Comparison of ENCODE assay signal across 24 cellular contexts in the genomic region with DNA sequence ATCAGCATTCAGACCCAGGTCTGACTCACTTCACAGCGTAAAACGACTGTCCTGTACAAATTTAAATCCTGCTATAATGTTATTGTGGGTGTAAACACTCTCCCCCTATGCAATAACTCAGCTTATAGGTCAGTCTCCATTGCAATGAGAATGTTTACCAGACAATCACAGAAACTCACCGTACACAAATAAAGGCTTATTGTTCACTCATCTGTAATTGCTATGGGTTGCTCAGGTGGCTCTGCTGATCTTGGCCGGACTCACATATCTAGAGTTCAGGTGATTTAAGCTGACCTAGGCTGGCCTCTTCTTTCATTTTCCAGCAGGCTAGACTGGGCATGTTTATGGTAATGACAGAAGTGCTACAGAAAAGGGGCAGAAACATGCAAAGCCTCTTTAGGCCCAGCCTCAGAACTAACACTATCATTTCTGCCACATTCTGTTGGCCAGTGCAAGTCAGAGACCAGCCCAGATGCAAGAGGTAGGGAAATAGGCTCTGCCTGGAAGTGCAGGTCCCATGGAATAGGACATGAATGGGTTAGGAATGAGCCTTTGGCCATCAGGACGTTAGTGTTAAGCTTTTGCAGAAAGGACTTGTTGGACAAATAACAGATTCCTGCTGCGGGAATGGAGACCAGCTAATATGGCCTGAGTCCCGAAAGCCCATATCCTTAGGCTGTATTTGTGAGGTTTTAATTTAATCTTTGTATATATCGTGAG. TPM values are rescaled to one million over a fixed set of nuclear protein-coding genes. Genes with fewer than 3 reads are reported as not detected.
DNase-seq lines count a peak whose midpoint lies in the region; ATAC-seq, FAIRE-seq and TF ChIP-seq lines count a peak whose summit lies in the region.
"Had no signal": no experiment of that assay in that cellular context is flagged by ENCODE, and none has a peak within 500 bp of the region (broad histone marks: within the 10 kb centered on the region; RNA-seq: fewer than 3 reads in every experiment).

No MANE protein-coding gene starts in this region.

- H3K4me2 ChIP-seq in K562 (ENCODE audit: insufficient read depth, low read length): no peak overlapping the region
- no peak overlapping the region for H3K4me2 ChIP-seq in neuronal stem cell (ENCODE audit: insufficient read depth, low read length, poor library complexity, severe bottlenecking)
- no peak overlapping the region for H3K4me2 ChIP-seq in osteoblast (ENCODE audit: insufficient read depth, low read length)
- H3K4me2 ChIP-seq: A549 had no signal

- POLR2A ChIA-PET in K562 (lab: Yijun Ruan, JAX): no interaction called here

- TF ChIP-seq RAD21 in K562 (CRISPR knock-in tag; conservative IDR thresholded peaks at IDR 0.05 in 1 of 2, IDR thresholded peaks at IDR 0.05 in 1 of 2): no peak

- no peak for DNase-seq in K562 (ENCODE audit: extremely low read depth in 1 of 4, low spot score in 3 of 4)
- no peak for DNase-seq in neuronal stem cell (ENCODE audit: low spot score)
- DNase-seq in osteoblast (ENCODE audit: insufficient read length, low spot score, missing footprints): no peak
- no peak for DNase-seq in AG20443 (ENCODE audit: low spot score)
- DNase-seq: C1 segment of cervical spinal cord; CD4-positive, alpha-beta memory T cell; COR-L47; DMS53; MG63; NCI-H1048; NCI-H1417; NCI-H1694; NCI-H2029 treated with DMSO at 0.1 percent for 48 hours; NCI-H446 treated with DMSO at 0.1 percent for 48 hours; NCI-H526; Right ventricle myocardium superior; RPMI8226 had no signal

- no peaks in the 10 kb centered on the region for H3K79me1 ChIP-seq in neuronal stem cell (ENCODE audit: low read depth, low read length)

- H3K27me3 ChIP-seq in K562 (ENCODE audit: control insufficient read depth in 2 of 2, insufficient read depth in 2 of 2, low read length in 2 of 2) (no peaks in the 10 kb centered on the region), neuronal stem cell (ENCODE audit: control insufficient read depth in 3 of 3, insufficient read depth in 3 of 3, low read depth in 1 of 3, low read length in 3 of 3) (no peaks in the 10 kb centered on the region), osteoblast (ENCODE audit: insufficient read depth, low read length) (no peaks in the 10 kb centered on the region)
- H3K27me3 ChIP-seq: MG63 had no signal

- BruUV-seq in K562 (replicated peaks; lab: Mats Ljungman, UMichigan): no TSS peak

- no peak overlapping the region for H3K23ac ChIP-seq in neuronal stem cell (ENCODE audit: low read depth, low read length, poor library complexity)

- WGBS in K562 (ENCODE audit: insufficient coverage, low coverage, missing lambda C conversion rate): 37% methylated on average over 8 of the region's 8 CpGs
- no CpG with 5 or more reads among the region's 8 CpGs for WGBS in neuronal stem cell (ENCODE audit: extremely low coverage in 2 of 2, insufficient read length in 2 of 2, insufficient replicate concordance in 1 of 2), 2 donors

- H2AFZ ChIP-seq in K562 (ENCODE audit: low read depth, low read length) (peak overlapping the region; percentile 28; the same call in 1 of the 2 replicates), neuronal stem cell (ENCODE audit: low read length) (peak overlapping the region; percentile 64), osteoblast (ENCODE audit: low read length) (no peak overlapping the region)

- H3K9me3 ChIP-seq in K562 (replicated peaks; ENCODE audit: control insufficient read depth, insufficient read depth, low read depth, low read length) (no peaks in the 10 kb centered on the region), neuronal stem cell (replicated peaks in 1 of 2; ENCODE audit: control insufficient read depth in 2 of 2, insufficient read depth in 1 of 2, low read depth in 1 of 2, low read length in 2 of 2) (no peaks in the 10 kb centered on the region), osteoblast (ENCODE audit: low read depth, low read length) (no peaks in the 10 kb centered on the region)
- H3K9me3 ChIP-seq: MG63, SJSA1 had no signal

- no peaks in the 10 kb centered on the region for H4K20me1 ChIP-seq in K562 (replicated peaks; ENCODE audit: control insufficient read depth, insufficient read depth, low read length)
- no peaks in the 10 kb centered on the region for H4K20me1 ChIP-seq in osteoblast (ENCODE audit: insufficient read depth, low read length)

- H3K79me2 ChIP-seq in K562 (ENCODE audit: control insufficient read depth, insufficient read depth, low read length) (no peaks in the 10 kb centered on the region), osteoblast (ENCODE audit: insufficient read depth, low read length) (no peaks in the 10 kb centered on the region)

- no peaks in the 10 kb centered on the region for H3K36me3 ChIP-seq in K562 (ENCODE audit: control insufficient read depth, insufficient read depth, low read length)
- H3K36me3 ChIP-seq in neuronal stem cell (replicated peaks in 1 of 2; ENCODE audit: control insufficient read depth in 2 of 2, insufficient read depth in 2 of 2, low read length in 2 of 2): no peaks in the 10 kb centered on the region
- no peaks in the 10 kb centered on the region for H3K36me3 ChIP-seq in osteoblast (ENCODE audit: insufficient read depth, low read length)
- H3K36me3 ChIP-seq: MG63, SJSA1 had no signal

- TF ChIP-seq CTCF in K562 (IDR thresholded peaks at IDR 0.05 in 2 of 3, conservative IDR thresholded peaks at IDR 0.05 in 1 of 3; ENCODE audit: insufficient read depth in 2 of 3, low read depth in 1 of 3, low read length in 3 of 3) (no peak), osteoblast (IDR thresholded peaks at IDR 0.05; ENCODE audit: extremely low read depth, low read depth, low read length) (no peak)

- H3K14ac ChIP-seq in neuronal stem cell (ENCODE audit: low read length): no peak overlapping the region

- H3K18ac ChIP-seq in neuronal stem cell (ENCODE audit: low read length): no peak overlapping the region

- no peak overlapping the region for H2BK120ac ChIP-seq in neuronal stem cell (ENCODE audit: low read depth, low read length)

- TF ChIP-seq POLR2A in K562 (conservative IDR thresholded peaks at IDR 0.05): no peak

- CTCF ChIA-PET in K562 (lab: Yijun Ruan, JAX; ENCODE audit: low intra/inter-chr PET ratio): no interaction called here

- H3K4ac ChIP-seq in neuronal stem cell (ENCODE audit: low read length): no peak overlapping the region

- peak overlapping the region; percentile 86 for H4K91ac ChIP-seq in neuronal stem cell (ENCODE audit: low read depth, low read length, poor library complexity)

- H3K27ac ChIP-seq in K562 (ENCODE audit: extremely low read depth, low read depth, low read length): no peak overlapping the region
- no peak overlapping the region for H3K27ac ChIP-seq in neuronal stem cell (replicated peaks; ENCODE audit: low read length)
- no peak overlapping the region for H3K27ac ChIP-seq in osteoblast (ENCODE audit: low read depth, low read length)
- H3K27ac ChIP-seq: A549, HL-60, SJSA1 had no signal

- H3K4me3 ChIP-seq in K562: no peak overlapping the region
- no peak overlapping the region for H3K4me3 ChIP-seq in neuronal stem cell (ENCODE audit: low read length in 2 of 2)
- no peak overlapping the region for H3K4me3 ChIP-seq in osteoblast (ENCODE audit: insufficient read depth, low read length)
- H3K4me3 ChIP-seq: A549, MG63, SJSA1 had no signal

- H2BK5ac ChIP-seq in neuronal stem cell (ENCODE audit: low read length): no peak overlapping the region

- H2BK12ac ChIP-seq in neuronal stem cell (ENCODE audit: low read length): no peak overlapping the region

- intact Hi-C loops in K562 (cut with micrococcal nuclease): no loop called here

- H3K4me1 ChIP-seq in K562 (replicated peaks in 1 of 2; ENCODE audit: control insufficient read depth in 2 of 2, insufficient read depth in 2 of 2, low read length in 2 of 2) (peaks cover 3 to 4% of the 10 kb centered on the region in 2 experiments; a peak in 4 of 5 replicates), neuronal stem cell (ENCODE audit: control insufficient read depth in 2 of 2, insufficient read depth in 1 of 2, low read depth in 1 of 2, low read length in 2 of 2) (peaks cover 0 to 4% of the 10 kb centered on the region in 2 donors), osteoblast (ENCODE audit: insufficient read depth, low read length) (peaks cover 3% of the 10 kb centered on the region)
- H3K4me1 ChIP-seq: A549, SJSA1 had no signal

- H2AK5ac ChIP-seq in neuronal stem cell (ENCODE audit: low read depth, low read length): no peak overlapping the region

- H3K9ac ChIP-seq in K562 (ENCODE audit: insufficient read depth in 1 of 2, low read depth in 2 of 2, low read length in 2 of 2) (no peak overlapping the region), neuronal stem cell (ENCODE audit: low read depth, low read length, poor library complexity) (peak overlapping the region; percentile 56)

- no peak overlapping the region for H4K8ac ChIP-seq in neuronal stem cell (ENCODE audit: low read depth, low read length)

- no peak overlapping the region for H2BK15ac ChIP-seq in neuronal stem cell (ENCODE audit: low read length)

- H3K9me1 ChIP-seq in K562 (ENCODE audit: control insufficient read depth, insufficient read depth, low read length): no peaks in the 10 kb centered on the region

- ATAC-seq in GM18520 (IDR thresholded peaks at IDR 0.05; ENCODE audit: unreplicated experiment) (peak; percentile 54), HG03442 (IDR thresholded peaks at IDR 0.05; ENCODE audit: unreplicated experiment) (peak; percentile 44), K562 (no peak), GM21528 (IDR thresholded peaks at IDR 0.05; ENCODE audit: low FRiP score, unreplicated experiment) (no peak)
- ATAC-seq: A549 had no signal

- no peak for TF ChIP-seq EP300 in K562 (IDR thresholded peaks at IDR 0.05; ENCODE audit: low read length)

- FAIRE-seq in K562 (lab: Jason Lieb, UNC): no peak
- FAIRE-seq: H54 had no signal

- in situ Hi-C loops in K562 (cut with MboI): no loop called here

RNA-seq across cellular contexts. Expression of a gene that starts 44.0 kb away (rescaled TPM):
- 0.07 TPM in 1 of 2 replicates, not detected in the other for total RNA-seq in K562 (2011; cell fraction: chromatin; rRNA removed; ENCODE audit: low replicate concordance)
- total RNA-seq in K562 (2011; cell fraction: nucleolus; rRNA removed): not detected in 2 replicates
- not detected in 2 replicates for total RNA-seq in K562 (2011; cell fraction: nucleoplasm; rRNA removed)
- total RNA-seq in K562 (2014; rRNA removed) (0.09 and 0.20 TPM in 2 replicates), K562 (2014; rRNA removed; fragmentation: Illumina TruSeq; extraction: Trizol) (0.15 and 0.32 TPM in 2 replicates), K562 (2015; rRNA removed; fragmentation: Illumina TruSeq; extraction: Trizol) (0.11 and 0.14 TPM in 2 replicates), K562 (2021) (0.24 and 0.65 TPM in 2 replicates), osteoblast (under 0.01 TPM in 2 replicates)
- polyA plus RNA-seq in K562 (2011; rRNA removed) (0.04 and 0.09 TPM in 2 replicates), K562 (2014; fragmentation: Illumina TruSeq; extraction: Trizol) (0.08 and 0.09 TPM in 2 replicates), K562 (2014; fragmentation: Nextera tagmentation; extraction: Ambion mirVana) (under 1 TPM; 0.03 to 0.11 TPM), K562 (2014; rRNA removed) (0.05 and 1.4 TPM in 2 replicates)
- 0.03 and 0.07 TPM in 2 replicates for polyA plus RNA-seq in K562 (2011; cell fraction: cytosol; rRNA removed)
- 0.08 and 0.16 TPM in 2 replicates for polyA plus RNA-seq in K562 (2011; cell fraction: nucleus; rRNA removed)
- polyA plus RNA-seq in K562 (2012): 0.13 and 0.14 TPM in 2 replicates
- 0.06 and 0.14 TPM in 2 replicates for polyA minus RNA-seq in K562 (2011; rRNA and poly(A)+ RNA removed)
- polyA minus RNA-seq in K562 (2011; cell fraction: cytosol; rRNA and poly(A)+ RNA removed): 0.73 TPM in 1 of 2 replicates, not detected in the other
- 0.13 TPM in 1 of 2 replicates, not detected in the other for polyA minus RNA-seq in K562 (2011; cell fraction: nucleus; rRNA and poly(A)+ RNA removed)
- 0.10 TPM for polyA plus RNA-seq in neuronal stem cell (2013, experiment 1 of 2)
- polyA plus RNA-seq in neuronal stem cell (2013, experiment 2 of 2): 0.11 TPM

Comparison
In these comparisons a context has a peak if more than half of its experiments do, and no peak if none do; other contexts are left out.
1. ATAC-seq: peak in GM18520 (single experiment) and HG03442 (single experiment); none in K562 (single experiment) and GM21528 (single experiment).